ENCODE assay signal across 19 cellular contexts in genomic region chr7:154441811-154442210, GRCh38.
"Had no signal": no experiment of that assay in that cellular context is flagged by ENCODE, and none has a peak within 500 bp of the region (broad histone marks: within the 10 kb centered on the region; RNA-seq: fewer than 3 reads in every experiment).

No MANE protein-coding gene starts in this region.

- H3K4me3 Mint-ChIP-seq: mesothelial cell of epicardium, naive B cell had no signal

- H3K4me1 Mint-ChIP-seq: mesothelial cell of epicardium, naive B cell had no signal

- H3K36me3 Mint-ChIP-seq: mesothelial cell of epicardium, naive B cell had no signal

- ATAC-seq: foreskin keratinocyte, heart right ventricle, left cardiac atrium, left lung, left ventricle myocardium superior, lower lobe of right lung, mucosa of descending colon had no signal

- H3K27ac ChIP-seq: coronary artery, esophagus muscularis mucosa, foreskin keratinocyte, heart right ventricle, left lung, lower lobe of right lung had no signal

- H3K27me3 ChIP-seq: dorsolateral prefrontal cortex, esophagus muscularis mucosa, foreskin keratinocyte, heart right ventricle, left lung had no signal

- H3K4me3 ChIP-seq: coronary artery, dorsolateral prefrontal cortex, esophagus muscularis mucosa, heart right ventricle, left lung, lower lobe of right lung, mucosa of descending colon had no signal

- H3K4me1 ChIP-seq: esophagus muscularis mucosa, foreskin keratinocyte, left lung, lower lobe of right lung had no signal

- H3K36me3 ChIP-seq: esophagus muscularis mucosa, heart right ventricle, left lung, lower lobe of right lung had no signal

- DNase-seq: dermis blood vessel endothelial cell; dorsolateral prefrontal cortex; effector CD4-positive, alpha-beta T cell; effector memory CD4-positive, alpha-beta T cell; foreskin keratinocyte; glutamatergic neuron; head of caudate nucleus; heart right ventricle; hippocampal formation; left cardiac atrium; left lung; left ventricle myocardium superior; lower lobe of right lung; mesenchymal stem cell; mucosa of descending colon; naive B cell had no signal

- H3K9me3 ChIP-seq: esophagus muscularis mucosa, lower lobe of right lung, mucosa of descending colon had no signal

- H3K27me3 Mint-ChIP-seq: naive B cell had no signal

- H3K27ac Mint-ChIP-seq: mesothelial cell of epicardium had no signal
